In genomic region chr9:86202338-86202882, GRCh38 we compare ENCODE assay signal across 10 cellular contexts. TPM values are rescaled to one million over a fixed set of nuclear protein-coding genes. Genes with fewer than 3 reads are reported as not detected.
DNase-seq lines count a peak whose midpoint lies in the region; ATAC-seq, FAIRE-seq and TF ChIP-seq lines count a peak whose summit lies in the region.
"Had no signal": no experiment of that assay in that cellular context is flagged by ENCODE, and none has a peak within 500 bp of the region (broad histone marks: within the 10 kb centered on the region; RNA-seq: fewer than 3 reads in every experiment).

No MANE protein-coding gene starts in this region.

- no peaks in the 10 kb centered on the region for H3K9me3 Mint-ChIP-seq in mesothelial cell of epicardium
- H3K9me3 Mint-ChIP-seq: stimulated activated naive CD8-positive, alpha-beta T cell treated with anti-CD3 and anti-CD28 coated beads, Interleukin-15, Interleukin-2, amounts not matched to agents 100 ng/mL and 50 ng/mL, for 24 hours had no signal

- H3K4me1 Mint-ChIP-seq in mesothelial cell of epicardium = peaks cover 19% of the 10 kb centered on the region

- H3K27me3 ChIP-seq in dorsolateral prefrontal cortex = no peaks in the 10 kb centered on the region
- H3K27me3 ChIP-seq: BLaER1 treated with 17β-estradiol and CSF1 and Interleukin-3, amounts not matched to agents 10 nM and 100 nM had no signal

- no peaks in the 10 kb centered on the region for H3K27me3 Mint-ChIP-seq in mesothelial cell of epicardium (ENCODE audit: low read depth)
- H3K27me3 Mint-ChIP-seq: stimulated activated naive CD8-positive, alpha-beta T cell treated with anti-CD3 and anti-CD28 coated beads, Interleukin-15, Interleukin-2, amounts not matched to agents 100 ng/mL and 50 ng/mL, for 24 hours had no signal

- TF ChIP-seq CTCF in LNCaP clone FGC (IDR thresholded peaks at IDR 0.05; ENCODE audit: control insufficient read depth, extremely low read depth, insufficient read depth) = peak; percentile 76
- peak; percentile 52 to 86 (median 77) for TF ChIP-seq CTCF in dorsolateral prefrontal cortex (IDR thresholded peaks at IDR 0.05 in 54 of 56, conservative IDR thresholded peaks at IDR 0.05 in 2 of 56; ENCODE audit: low read depth in 1 of 56, partially characterized antibody in 56 of 56)
- TF ChIP-seq CTCF in mesothelial cell of epicardium (IDR thresholded peaks at IDR 0.05; ENCODE audit: unreplicated experiment) = peak; percentile 81

- intact Hi-C loops in dorsolateral prefrontal cortex (cut with DNase I) = loop anchor here in 1 of 2 donors (10.0 kb wide), 1 partner anchor 62 kb away; no protein-coding TSS in a partner anchor

- ATAC-seq in GM21529 (IDR thresholded peaks at IDR 0.05; ENCODE audit: unreplicated experiment) = peak; percentile 86

- no peak for FAIRE-seq in urothelium cell line (lab: Jason Lieb, UNC)

- H3K36me3 Mint-ChIP-seq in mesothelial cell of epicardium = no peaks in the 10 kb centered on the region

- H3K27ac Mint-ChIP-seq in mesothelial cell of epicardium = no peak overlapping the region
- H3K27ac Mint-ChIP-seq: stimulated activated naive CD8-positive, alpha-beta T cell treated with anti-CD3 and anti-CD28 coated beads, Interleukin-15, Interleukin-2, amounts not matched to agents 100 ng/mL and 50 ng/mL, for 24 hours had no signal

- H3K4me3 Mint-ChIP-seq in mesothelial cell of epicardium = no peak overlapping the region
- H3K4me3 Mint-ChIP-seq: stimulated activated naive CD8-positive, alpha-beta T cell treated with anti-CD3 and anti-CD28 coated beads, Interleukin-15, Interleukin-2, amounts not matched to agents 100 ng/mL and 50 ng/mL, for 24 hours had no signal

- peak; percentile 51 for DNase-seq in NCI-H1105 treated with DMSO at 0.1 percent for 48 hours (lab: John Stamatoyannopoulos, UW)
- no peak for DNase-seq in NCI-H1105 (lab: John Stamatoyannopoulos, UW)
- peak; percentile 34 for DNase-seq in LNCaP clone FGC (ENCODE audit: low read depth)
- DNase-seq in SW 1271 (lab: John Stamatoyannopoulos, UW) = peak; percentile 6 to 62
- no peak for DNase-seq in dorsolateral prefrontal cortex
- DNase-seq in mesothelial cell of epicardium (ENCODE audit: low spot score in 2 of 2, unreplicated experiment in 2 of 2) = no peak
- peak; percentile 64 for DNase-seq in urothelium cell line (ENCODE audit: low spot score)

- no peak overlapping the region for H3K27ac ChIP-seq in dorsolateral prefrontal cortex
- H3K27ac ChIP-seq: BLaER1 treated with 17β-estradiol and CSF1 and Interleukin-3, amounts not matched to agents 10 nM and 100 nM had no signal

- no peak overlapping the region for H3K4me3 ChIP-seq in LNCaP clone FGC (ENCODE audit: low read depth, low read length)
- H3K4me3 ChIP-seq in dorsolateral prefrontal cortex = no peak overlapping the region
- H3K4me3 ChIP-seq: BLaER1 treated with 17β-estradiol and CSF1 and Interleukin-3, amounts not matched to agents 10 nM and 100 nM had no signal

RNA-seq across cellular contexts. Expression of gene C9orf153, which starts 57.0 kb away (rescaled TPM):
- total RNA-seq in dorsolateral prefrontal cortex (1 to 10 TPM in 79 of 120 experiments, under 1 TPM in 38, not detected in 3; 0.27 to 6.2 (median 1.3) TPM), mesothelial cell of epicardium (0.27 to 0.51 TPM (median 0.41 TPM) in 3 replicates)

Comparison
In these comparisons a context has a peak if more than half of its experiments do, and no peak if none do; other contexts are left out.
1. DNase-seq: peak in NCI-H1105 treated with DMSO at 0.1 percent for 48 hours (single experiment), LNCaP clone FGC (single experiment), SW 1271 (2 of 2) and urothelium cell line (single experiment); none in NCI-H1105 (single experiment), dorsolateral prefrontal cortex (0 of 10) and mesothelial cell of epicardium (0 of 2).
2. Peak in every context shown above with its lines, with median percentiles within 50 percentile points of each other: CTCF ChIP-seq.